27 cellular contexts compared by ENCODE assay signal in genomic region chr6:951782-952181, GRCh38.
"Had no signal": no experiment of that assay in that cellular context is flagged by ENCODE, and none has a peak within 500 bp of the region (broad histone marks: within the 10 kb centered on the region; RNA-seq: fewer than 3 reads in every experiment).

No MANE protein-coding gene starts in this region.

- H2AFZ ChIP-seq: neural progenitor cell, parathyroid adenoma had no signal

- FAIRE-seq: islet of Langerhans, kidney had no signal

- H3K27me3 ChIP-seq: left lung, neural progenitor cell, right atrium auricular region, right lobe of liver, tibial nerve, uterus had no signal

- H3K27ac ChIP-seq: left lung, lower lobe of right lung, neural progenitor cell, neutrophil, parathyroid adenoma, right atrium auricular region, right lobe of liver, tibial nerve, uterus had no signal

- H3K4me1 ChIP-seq: left lung, neural progenitor cell, parathyroid adenoma, right lobe of liver, uterus had no signal

- H3K4me3 ChIP-seq: left lung, lower lobe of right lung, neural progenitor cell, right atrium auricular region, right lobe of liver, smooth muscle cell, tibial nerve, uterus had no signal

- H3K9ac ChIP-seq: neural progenitor cell, parathyroid adenoma had no signal

- H3K4me2 ChIP-seq: neural progenitor cell, smooth muscle cell had no signal

- H3K9me3 ChIP-seq: left lung, lower lobe of right lung, neutrophil, right atrium auricular region, right lobe of liver, tibial nerve, uterus had no signal

- H3K79me2 ChIP-seq: parathyroid adenoma had no signal

- DNase-seq: hippocampal formation; kidney; left colon; left lung; lower lobe of right lung; mammary epithelial cell; mesenchymal stem cell; natural killer cell; nephron progenitor cell; occipital lobe; right lobe of liver; stimulated activated CD4-positive, alpha-beta T cell treated with anti-CD3 and anti-CD28 coated beads, Interleukin-1b, Interleukin-23, amount 100 ng/mL, for 48 hours; stimulated activated CD4-positive, alpha-beta T cell treated with anti-CD3 and anti-CD28 coated beads, Interleukin-2, amount 100 ng/mL, for 48 hours; stimulated activated CD4-positive, alpha-beta T cell treated with anti-CD3 and anti-CD28 coated beads, Interleukin-4, amount 100 ng/mL, for 4 hours; stimulated activated CD8-positive, alpha-beta memory T cell treated with anti-CD3 and anti-CD28 coated beads, Interleukin-4, amount 100 ng/mL, for 48 hours; stimulated activated naive CD4-positive, alpha-beta T cell treated with Interleukin-2 at 50 U/mL for 16 hours; stimulated activated naive CD8-positive, alpha-beta T cell treated with anti-CD3 and anti-CD28 coated beads, Interleukin-15, amount 100 ng/mL, for 72 hours; substantia nigra; uterus had no signal

- ATAC-seq: left colon; left lung; lower lobe of right lung; natural killer cell; stimulated activated memory B cell treated with anti-CD40 and anti-IgM and Interleukin-4, amounts not matched to agents 10 μg/mL and 1 μg/mL and 100 μg/mL, for 72 hours; stimulated activated naive CD8-positive, alpha-beta T cell treated with anti-CD3 and anti-CD28 coated beads, Interleukin-15, amount 100 ng/mL, for 72 hours had no signal

- H3K36me3 ChIP-seq: left lung, lower lobe of right lung, neural progenitor cell, neutrophil, right atrium auricular region, right lobe of liver, tibial nerve, uterus had no signal
